ENCODE assay signal across 22 cellular contexts in the genomic region with DNA sequence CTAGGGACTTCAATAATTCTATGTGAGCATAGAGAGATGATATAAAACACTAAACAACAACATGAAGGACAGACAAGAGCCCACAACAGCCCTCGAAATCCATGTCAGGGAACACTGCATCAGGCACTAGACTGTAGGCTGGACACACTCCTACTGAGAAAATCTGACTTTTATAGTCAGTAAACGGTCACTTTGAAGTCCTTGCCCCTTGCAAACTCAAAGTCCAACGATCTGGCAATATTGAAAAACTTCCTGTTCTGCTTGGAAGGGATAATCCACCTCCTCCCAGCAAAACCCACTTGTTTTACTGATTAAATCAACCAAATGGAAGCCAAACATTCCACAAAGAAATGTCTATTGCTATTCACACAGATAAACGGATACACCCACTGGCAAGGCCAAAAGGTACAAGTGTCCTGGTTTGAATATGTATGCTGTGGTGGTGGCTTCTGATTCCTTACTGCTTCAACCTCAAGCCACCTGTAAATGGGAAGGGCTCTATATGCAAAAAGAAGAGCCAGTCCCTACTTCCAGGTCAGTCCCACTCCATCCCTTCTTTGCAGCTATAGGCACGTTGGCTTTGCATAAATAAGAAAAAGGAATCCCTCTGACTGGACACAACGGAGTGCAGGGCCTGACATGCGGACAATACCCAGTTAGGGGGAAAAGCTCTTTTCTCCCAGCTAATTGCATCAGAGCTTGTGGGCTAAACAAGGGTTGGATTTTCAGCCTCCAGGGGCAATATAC. TPM values are rescaled to one million over a fixed set of nuclear protein-coding genes. Genes with fewer than 3 reads are reported as not detected.
DNase-seq lines count a peak whose midpoint lies in the region; ATAC-seq and TF ChIP-seq lines count a peak whose summit lies in the region.
"Had no signal": no experiment of that assay in that cellular context is flagged by ENCODE, and none has a peak within 500 bp of the region (broad histone marks: within the 10 kb centered on the region; RNA-seq: fewer than 3 reads in every experiment).

No MANE protein-coding gene starts in this region.

- no peak overlapping the region; a peak in 1 of 22 replicates for H3K27ac ChIP-seq in BLaER1 treated with 17β-estradiol and CSF1 and Interleukin-3, amounts not matched to agents 10 nM and 100 nM
- H3K27ac ChIP-seq in mammary epithelial cell (ENCODE audit: insufficient read depth, low read depth, low read length): peak overlapping the region; percentile 4
- no peak overlapping the region for H3K27ac ChIP-seq in lower lobe of right lung
- H3K27ac ChIP-seq: adrenal gland, neutrophil, psoas muscle, thoracic aorta had no signal

- no peaks in the 10 kb centered on the region for H3K27me3 ChIP-seq in BLaER1 treated with 17β-estradiol and CSF1 and Interleukin-3, amounts not matched to agents 10 nM and 100 nM
- no peaks in the 10 kb centered on the region for H3K27me3 ChIP-seq in mammary epithelial cell (ENCODE audit: insufficient read depth, low read length)
- H3K27me3 ChIP-seq in lower lobe of right lung (ENCODE audit: low read depth): no peaks in the 10 kb centered on the region
- H3K27me3 ChIP-seq: adrenal gland, neutrophil had no signal

- H3K27me3 Mint-ChIP-seq in natural killer cell (ENCODE audit: low read depth in 2 of 2): no peaks in the 10 kb centered on the region
- H3K27me3 Mint-ChIP-seq: CD4-positive, alpha-beta memory T cell; stimulated activated naive CD8-positive, alpha-beta T cell treated with anti-CD3 and anti-CD28 coated beads, Interleukin-15, Interleukin-2, amounts not matched to agents 100 ng/mL and 50 ng/mL, for 24 hours had no signal

- H3K9me3 ChIP-seq in BLaER1 treated with 17β-estradiol and CSF1 and Interleukin-3, amounts not matched to agents 10 nM and 100 nM (replicated peaks in 1 of 11): no peaks in the 10 kb centered on the region
- H3K9me3 ChIP-seq in mammary epithelial cell (replicated peaks; ENCODE audit: insufficient read depth, low read length) (no peaks in the 10 kb centered on the region), lower lobe of right lung (no peaks in the 10 kb centered on the region)
- H3K9me3 ChIP-seq: adrenal gland, neutrophil, psoas muscle, thoracic aorta had no signal

- H3K4me3 Mint-ChIP-seq in natural killer cell: no peak overlapping the region
- H3K4me3 Mint-ChIP-seq: activated naive CD4-positive, alpha-beta T cell treated with anti-CD3 and anti-CD28 coated beads for 36 hours; stimulated activated naive CD8-positive, alpha-beta T cell treated with anti-CD3 and anti-CD28 coated beads, Interleukin-15, Interleukin-2, amounts not matched to agents 100 ng/mL and 50 ng/mL, for 24 hours had no signal

- in situ Hi-C loops in mammary epithelial cell (cut with MboI; ENCODE audit: low sequenced_read_pairs in 2 of 2): no loop called here

- peak overlapping the region in 8 of 11 experiments; percentile 9 to 88 (median 60); a peak in 13 of 22 replicates for H3K4me2 ChIP-seq in BLaER1 treated with 17β-estradiol and CSF1 and Interleukin-3, amounts not matched to agents 10 nM and 100 nM
- peak overlapping the region; percentile 12 for H3K4me2 ChIP-seq in mammary epithelial cell (ENCODE audit: insufficient read depth, low read depth, low read length)

- WGBS in mammary epithelial cell (ENCODE audit: low coverage, missing lambda C conversion rate): 45% methylated on average over 7 of the region's 7 CpGs

- DNase-seq in NCI-H526 (lab: John Stamatoyannopoulos, UW) (peak; percentile 91 to 92), mammary epithelial cell (no peak), natural killer cell (no peak), DMS153 treated with DMSO at 0.1 percent for 48 hours (lab: John Stamatoyannopoulos, UW; ENCODE audit: unreplicated experiment) (no peak), NOMO-1 (lab: John Stamatoyannopoulos, UW; ENCODE audit: unreplicated experiment in 2 of 2) (no peak), lower lobe of right lung (no peak)
- DNase-seq: activated CD4-positive, alpha-beta T cell treated with anti-CD3 and anti-CD28 coated beads, Interleukin-2, amount 50 U/mL, for 4 hours; activated naive CD4-positive, alpha-beta T cell treated with anti-CD3 and anti-CD28 coated beads for 36 hours; adrenal gland; CD4-positive, alpha-beta memory T cell; DMS53; effector CD8-positive, alpha-beta T cell; Karpas-422; kidney; NCI-H1694; psoas muscle; SHP77 treated with DMSO at 0.1 percent for 48 hours had no signal

- TF ChIP-seq CTCF in mammary epithelial cell (conservative IDR thresholded peaks at IDR 0.05 in 1 of 2, IDR thresholded peaks at IDR 0.05 in 1 of 2; ENCODE audit: extremely low read depth in 1 of 2, insufficient read depth in 1 of 2, low read depth in 1 of 2, low read length in 2 of 2) (no peak), natural killer cell (IDR thresholded peaks at IDR 0.05) (no peak), lower lobe of right lung (IDR thresholded peaks at IDR 0.05) (no peak)

- H3K9me3 Mint-ChIP-seq in natural killer cell: no peaks in the 10 kb centered on the region
- H3K9me3 Mint-ChIP-seq: activated naive CD4-positive, alpha-beta T cell treated with anti-CD3 and anti-CD28 coated beads for 36 hours; CD4-positive, alpha-beta memory T cell; stimulated activated naive CD8-positive, alpha-beta T cell treated with anti-CD3 and anti-CD28 coated beads, Interleukin-15, Interleukin-2, amounts not matched to agents 100 ng/mL and 50 ng/mL, for 24 hours had no signal

- no peak overlapping the region for H3K9ac ChIP-seq in BLaER1 treated with 17β-estradiol and CSF1 and Interleukin-3, amounts not matched to agents 10 nM and 100 nM
- H3K9ac ChIP-seq in mammary epithelial cell (ENCODE audit: insufficient read depth, low read length): no peak overlapping the region

- BruUV-seq in mammary epithelial cell (replicated peaks; lab: Mats Ljungman, UMichigan): no TSS peak

- H3K27ac Mint-ChIP-seq in natural killer cell: peak overlapping the region; percentile 77 to 79
- H3K27ac Mint-ChIP-seq: activated naive CD4-positive, alpha-beta T cell treated with anti-CD3 and anti-CD28 coated beads for 36 hours; stimulated activated naive CD8-positive, alpha-beta T cell treated with anti-CD3 and anti-CD28 coated beads, Interleukin-15, Interleukin-2, amounts not matched to agents 100 ng/mL and 50 ng/mL, for 24 hours had no signal

- no peaks in the 10 kb centered on the region for H3K36me3 Mint-ChIP-seq in natural killer cell

- no peak overlapping the region for H3K4me3 ChIP-seq in BLaER1 treated with 17β-estradiol and CSF1 and Interleukin-3, amounts not matched to agents 10 nM and 100 nM
- no peak overlapping the region for H3K4me3 ChIP-seq in mammary epithelial cell (replicated peaks in 1 of 3; ENCODE audit: insufficient read depth in 1 of 3, low read depth in 2 of 3, low read length in 3 of 3)
- no peak overlapping the region for H3K4me3 ChIP-seq in lower lobe of right lung
- H3K4me3 ChIP-seq: adrenal gland, psoas muscle, thoracic aorta had no signal

- dilution Hi-C loops in mammary epithelial cell (cut with HindIII; ENCODE audit: low sequenced_read_pairs): no loop called here

- peaks cover 88 to 93% of the 10 kb centered on the region in 2 donors for H3K4me1 Mint-ChIP-seq in natural killer cell

- peaks cover 0 to 26% (median 0%) of the 10 kb centered on the region in 11 experiments; a peak in 4 of 22 replicates for H3K36me3 ChIP-seq in BLaER1 treated with 17β-estradiol and CSF1 and Interleukin-3, amounts not matched to agents 10 nM and 100 nM
- no peaks in the 10 kb centered on the region for H3K36me3 ChIP-seq in mammary epithelial cell (ENCODE audit: insufficient read depth, low read length)
- no peaks in the 10 kb centered on the region for H3K36me3 ChIP-seq in lower lobe of right lung
- H3K36me3 ChIP-seq: adrenal gland, neutrophil, thoracic aorta had no signal

- CTCF ChIA-PET in mammary epithelial cell (lab: Charles Lee; ENCODE audit: low non-redundant PET): interaction anchor here (0.6 kb wide), 1 partner anchor 39 kb away, joined by 3 read pairs; no protein-coding TSS in a partner anchor

- peaks cover 70 to 100% (median 90%) of the 10 kb centered on the region in 10 experiments for H3K4me1 ChIP-seq in BLaER1 treated with 17β-estradiol and CSF1 and Interleukin-3, amounts not matched to agents 10 nM and 100 nM
- H3K4me1 ChIP-seq in mammary epithelial cell (ENCODE audit: insufficient read depth, low read length): peaks cover 34% of the 10 kb centered on the region
- peaks cover 28% of the 10 kb centered on the region for H3K4me1 ChIP-seq in lower lobe of right lung
- H3K4me1 ChIP-seq: psoas muscle had no signal

- no peak overlapping the region for H2AFZ ChIP-seq in mammary epithelial cell (ENCODE audit: low read depth, low read length)

- intact Hi-C loops in mammary epithelial cell (cut with micrococcal nuclease) (no loop called here), natural killer cell (cut with micrococcal nuclease) (no loop called here), lower lobe of right lung (cut with DNase I) (no loop called here)

- peaks cover 0 to 19% (median 5%) of the 10 kb centered on the region in 11 experiments; a peak in 5 of 22 replicates for H4K20me1 ChIP-seq in BLaER1 treated with 17β-estradiol and CSF1 and Interleukin-3, amounts not matched to agents 10 nM and 100 nM
- no peaks in the 10 kb centered on the region for H4K20me1 ChIP-seq in mammary epithelial cell (ENCODE audit: insufficient read depth, low read length)

- no peak for ATAC-seq in natural killer cell
- no peak for ATAC-seq in GM19455 (IDR thresholded peaks at IDR 0.05; ENCODE audit: unreplicated experiment)
- ATAC-seq in lower lobe of right lung: no peak
- ATAC-seq: psoas muscle had no signal

- H3K79me2 ChIP-seq in mammary epithelial cell (ENCODE audit: insufficient read depth, low read length): peaks cover 75% of the 10 kb centered on the region

RNA-seq across cellular contexts. Expression of a gene that starts 56.6 kb away (rescaled TPM):
- 10 to 100 TPM; 24.8 to 33.7 TPM for total RNA-seq in mammary epithelial cell
- polyA plus RNA-seq in mammary epithelial cell: 15.9 TPM
- polyA minus RNA-seq in mammary epithelial cell: 8.4 TPM
- total RNA-seq in natural killer cell: 10 to 100 TPM; 53.3 to 79.3 (median 66.6) TPM
- total RNA-seq in lower lobe of right lung: 12.6 TPM

Comparison
In these comparisons a context has a peak if more than half of its experiments do, and no peak if none do; other contexts are left out.
1. DNase-seq: peak in NCI-H526 (2 of 2); none in mammary epithelial cell (single experiment), natural killer cell (single experiment), DMS153 treated with DMSO at 0.1 percent for 48 hours (single experiment), NOMO-1 (0 of 2) and lower lobe of right lung (single experiment).